9 cellular contexts compared by ENCODE assay signal in the genomic region with DNA sequence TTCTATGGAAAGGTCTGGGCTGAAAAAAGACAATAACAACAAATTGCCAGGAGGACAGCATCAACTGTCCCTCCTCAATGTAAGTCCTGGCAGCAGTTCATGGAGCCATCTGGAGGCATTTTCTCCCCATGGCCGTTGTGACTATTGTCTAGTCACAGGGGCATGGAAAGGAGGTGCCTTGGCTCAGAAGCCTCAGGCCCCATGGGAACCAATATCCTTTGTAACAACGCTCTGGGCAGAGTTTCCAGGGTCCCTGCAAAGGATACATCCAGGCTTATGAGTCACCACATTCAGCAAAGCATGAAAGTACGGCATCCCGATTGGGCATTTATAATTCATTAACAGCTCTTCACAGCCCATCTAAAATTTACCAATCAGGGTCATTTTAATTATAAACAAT.
A peak's percentile ranks its signal among the peaks of the same experiment; 100 is the strongest.
DNase-seq lines count a peak whose midpoint lies in the region; ATAC-seq and TF ChIP-seq lines count a peak whose summit lies in the region.
"Had no signal": no experiment of that assay in that cellular context is flagged by ENCODE, and none has a peak within 500 bp of the region (broad histone marks: within the 10 kb centered on the region; RNA-seq: fewer than 3 reads in every experiment).

No MANE protein-coding gene starts in this region.

- H3K4me1 ChIP-seq in colonic mucosa = no peaks in the 10 kb centered on the region

- CTCF ChIA-PET in Calu3 (lab: Charles Lee) = no interaction called here

- H3K4me1 Mint-ChIP-seq in HFFc6 (ENCODE audit: low read depth) (peaks cover 28% of the 10 kb centered on the region), chondrocyte (ENCODE audit: low read depth) (peaks cover 33% of the 10 kb centered on the region), Calu3 (ENCODE audit: low read depth, unreplicated experiment) (peaks cover 8% of the 10 kb centered on the region)

- no peak for TF ChIP-seq CTCF in HFFc6 (IDR thresholded peaks at IDR 0.05)
- TF ChIP-seq CTCF in chondrocyte (IDR thresholded peaks at IDR 0.05) = no peak
- TF ChIP-seq CTCF in colonic mucosa (IDR thresholded peaks at IDR 0.05) = no peak
- TF ChIP-seq CTCF in Calu3 (IDR thresholded peaks at IDR 0.05; ENCODE audit: unreplicated experiment) = no peak

- DNase-seq in AG08396 (ENCODE audit: low spot score) (peak; percentile 16), HFFc6 (peak; percentile 43), chondrocyte (ENCODE audit: low spot score) (no peak), lung microvascular endothelial cell (ENCODE audit: low read depth in 2 of 2) (peak; percentile 13 to 48), colonic mucosa (no peak), NCI-H524 treated with DMSO at 0.1 percent for 48 hours (lab: John Stamatoyannopoulos, UW) (no peak), Calu3 (no peak)
- DNase-seq: NCI-H510A treated with DMSO at 0.1 percent for 48 hours had no signal

- H3K9me3 Mint-ChIP-seq in HFFc6 = no peaks in the 10 kb centered on the region
- no peaks in the 10 kb centered on the region for H3K9me3 Mint-ChIP-seq in chondrocyte (ENCODE audit: low read depth)
- no peaks in the 10 kb centered on the region for H3K9me3 Mint-ChIP-seq in Calu3 (ENCODE audit: low read depth, unreplicated experiment)

- intact Hi-C loops in colonic mucosa (cut with DNase I) = no loop called here
- intact Hi-C loops in Calu3 (cut with micrococcal nuclease; ENCODE audit: unreplicated experiment) = no loop called here

- no peaks in the 10 kb centered on the region for H3K9me3 ChIP-seq in colonic mucosa

- H3K27me3 ChIP-seq in colonic mucosa = no peaks in the 10 kb centered on the region

- H3K4me3 ChIP-seq in colonic mucosa = no peak overlapping the region

- H3K27ac Mint-ChIP-seq in HFFc6 (peak overlapping the region; percentile 57), chondrocyte (ENCODE audit: unreplicated experiment) (peak overlapping the region; percentile 82), Calu3 (ENCODE audit: unreplicated experiment) (no peak overlapping the region)

- peaks cover 26% of the 10 kb centered on the region for H3K36me3 Mint-ChIP-seq in HFFc6 (ENCODE audit: low read depth)
- peaks cover 9% of the 10 kb centered on the region for H3K36me3 Mint-ChIP-seq in chondrocyte (ENCODE audit: low read depth)
- H3K36me3 Mint-ChIP-seq in Calu3 (ENCODE audit: insufficient read depth, unreplicated experiment) = no peaks in the 10 kb centered on the region

- no peaks in the 10 kb centered on the region for H3K36me3 ChIP-seq in colonic mucosa

- no peak overlapping the region for H3K9ac ChIP-seq in colonic mucosa (ENCODE audit: low read depth in 2 of 2, low read length in 2 of 2)

- no peak for ATAC-seq in GM18858 (IDR thresholded peaks at IDR 0.05; ENCODE audit: unreplicated experiment)

- BruUV-seq in Calu3 (replicated peaks; lab: Mats Ljungman, UMichigan) = no TSS peak

- no peaks in the 10 kb centered on the region for H3K27me3 Mint-ChIP-seq in HFFc6 (ENCODE audit: insufficient read depth)
- no peaks in the 10 kb centered on the region for H3K27me3 Mint-ChIP-seq in chondrocyte (ENCODE audit: low read depth)
- H3K27me3 Mint-ChIP-seq in Calu3 (ENCODE audit: unreplicated experiment) = no peaks in the 10 kb centered on the region

- H3K4me3 Mint-ChIP-seq in HFFc6 = peak overlapping the region; percentile 2
- H3K4me3 Mint-ChIP-seq in chondrocyte (ENCODE audit: unreplicated experiment) = no peak overlapping the region
- no peak overlapping the region for H3K4me3 Mint-ChIP-seq in Calu3 (ENCODE audit: low read depth, unreplicated experiment)

- no peak overlapping the region for H3K27ac ChIP-seq in colonic mucosa

Comparison
In these comparisons a context has a peak if more than half of its experiments do, and no peak if none do; other contexts are left out.
1. DNase-seq: peak in AG08396 (single experiment), HFFc6 (single experiment) and lung microvascular endothelial cell (2 of 2); none in chondrocyte (single experiment), colonic mucosa (single experiment), NCI-H524 treated with DMSO at 0.1 percent for 48 hours (single experiment) and Calu3 (single experiment).